Comparison of ENCODE assay signal across 26 cellular contexts in the genomic region with DNA sequence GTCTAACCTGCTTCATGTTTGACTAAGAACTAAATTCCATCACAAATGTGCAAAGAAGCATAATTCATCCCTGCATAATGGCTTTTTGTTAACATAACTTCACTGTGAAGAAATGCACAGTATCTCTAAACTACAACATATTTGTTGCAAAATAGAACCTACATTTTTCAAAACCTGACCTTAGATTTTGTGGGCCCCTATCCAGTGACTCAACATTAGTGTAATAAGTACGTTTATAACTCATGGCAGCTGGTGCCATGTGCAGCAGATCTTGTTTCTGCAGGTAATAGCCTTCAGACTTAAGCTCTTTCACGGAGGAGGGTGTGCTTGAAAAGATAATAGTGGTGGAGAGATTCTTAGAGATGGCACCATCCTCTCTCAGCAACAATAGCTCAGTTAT. TPM values are rescaled to one million over a fixed set of nuclear protein-coding genes. Genes with fewer than 3 reads are reported as not detected.
"Had no signal": no experiment of that assay in that cellular context is flagged by ENCODE, and none has a peak within 500 bp of the region (broad histone marks: within the 10 kb centered on the region; RNA-seq: fewer than 3 reads in every experiment).

No MANE protein-coding gene starts in this region.

- H3K4me1 ChIP-seq: ascending aorta had no signal

- H3K9me3 ChIP-seq: ascending aorta had no signal

- H3K4me3 Mint-ChIP-seq: activated B cell treated with CpG ODN at 0.5 μM for 24 hours; activated CD4-positive, alpha-beta T cell treated with anti-CD3 and anti-CD28 coated beads, Interleukin-2, amount 10 ng/mL, durations not matched to agents 24 days and 14 days; activated CD8-positive, alpha-beta memory T cell treated with anti-CD3 and anti-CD28 coated beads, Interleukin-2, amount 10 ng/mL, durations not matched to agents 7 days and 5 days; activated naive CD4-positive, alpha-beta T cell treated with anti-CD3 and anti-CD28 coated beads, Interleukin-2, amount 50 U/mL, for 24 hours; activated naive CD8-positive, alpha-beta T cell treated with anti-CD3 and anti-CD28 coated beads, Interleukin-2, amount 50 U/mL, for 24 hours; activated T-cell treated with anti-CD3 and anti-CD28 coated beads, Interleukin-2, amount 50 U/mL, for 24 hours; activated T-helper 1 cell treated with anti-CD3 and anti-CD28 coated beads, Interleukin-12 subunit alpha, Interleukin-12 subunit beta, Interleukin-2, Interleukin-4 antibody, amounts not matched to agents 30 ng/mL and 10 ng/mL and 1 ng/mL, durations not matched to agents 14 hours and 24 hours and 36 hours; brain; T-cell had no signal

- ATAC-seq: activated CD8-positive, alpha-beta memory T cell treated with anti-CD3 and anti-CD28 coated beads, Interleukin-2, amount 10 ng/mL, durations not matched to agents 7 days and 5 days; activated naive CD8-positive, alpha-beta T cell treated with anti-CD3 and anti-CD28 coated beads, Interleukin-2, amount 50 U/mL, for 24 hours; T-cell had no signal

- H3K4me3 ChIP-seq: ascending aorta had no signal

- H3K36me3 ChIP-seq: ascending aorta had no signal

- H3K27me3 ChIP-seq: ascending aorta had no signal

- DNase-seq: activated B cell treated with CpG ODN at 0.5 μM for 24 hours; activated CD4-positive, alpha-beta T cell treated with anti-CD3 and anti-CD28 coated beads for 1 hour; activated CD4-positive, alpha-beta T cell treated with anti-CD3 and anti-CD28 coated beads, Interleukin-2, amount 10 ng/mL, durations not matched to agents 24 days and 14 days; activated CD4-positive, alpha-beta T cell treated with anti-CD3 and anti-CD28 coated beads, Interleukin-2, amount 50 U/mL, for 48 hours; activated CD8-positive, alpha-beta memory T cell treated with anti-CD3 and anti-CD28 coated beads, Interleukin-2, amount 10 ng/mL, durations not matched to agents 7 days and 5 days; activated effector memory CD4-positive, alpha-beta T cell treated with Interleukin-2 at 50 U/mL for 16 hours; activated naive CD4-positive, alpha-beta T cell; activated naive CD8-positive, alpha-beta T cell treated with anti-CD3 and anti-CD28 coated beads, Interleukin-2, amount 50 U/mL, for 24 hours; activated T-cell treated with anti-CD3 and anti-CD28 coated beads, Interleukin-2, amount 50 U/mL, for 24 hours; amniotic stem cell; cerebellar nuclear complex; MM.1S; NCI-H1105; NCI-H1436; NCI-H1694 treated with DMSO at 0.1 percent for 48 hours; NCI-H2029 treated with DMSO at 0.1 percent for 48 hours; NCI-H526 treated with DMSO at 0.1 percent for 48 hours; SHP77 treated with DMSO at 0.1 percent for 48 hours; T-cell; T-helper 2 cell; T1000 had no signal

- H3K27me3 Mint-ChIP-seq: activated B cell treated with CpG ODN at 0.5 μM for 24 hours; activated CD4-positive, alpha-beta T cell treated with anti-CD3 and anti-CD28 coated beads, Interleukin-2, amount 10 ng/mL, durations not matched to agents 24 days and 14 days; activated CD8-positive, alpha-beta memory T cell treated with anti-CD3 and anti-CD28 coated beads, Interleukin-2, amount 10 ng/mL, durations not matched to agents 7 days and 5 days; activated naive CD4-positive, alpha-beta T cell treated with anti-CD3 and anti-CD28 coated beads, Interleukin-2, amount 50 U/mL, for 24 hours; activated naive CD8-positive, alpha-beta T cell treated with anti-CD3 and anti-CD28 coated beads, Interleukin-2, amount 50 U/mL, for 24 hours; activated T-cell treated with anti-CD3 and anti-CD28 coated beads, Interleukin-2, amount 50 U/mL, for 24 hours; brain; T-cell had no signal

- H3K36me3 Mint-ChIP-seq: activated CD8-positive, alpha-beta memory T cell treated with anti-CD3 and anti-CD28 coated beads, Interleukin-2, amount 10 ng/mL, durations not matched to agents 7 days and 5 days; activated naive CD4-positive, alpha-beta T cell treated with anti-CD3 and anti-CD28 coated beads, Interleukin-2, amount 50 U/mL, for 24 hours; brain; T-cell had no signal

- H3K9me3 Mint-ChIP-seq: activated B cell treated with CpG ODN at 0.5 μM for 24 hours; activated CD4-positive, alpha-beta T cell treated with anti-CD3 and anti-CD28 coated beads, Interleukin-2, amount 10 ng/mL, durations not matched to agents 24 days and 14 days; activated naive CD4-positive, alpha-beta T cell treated with anti-CD3 and anti-CD28 coated beads, Interleukin-2, amount 50 U/mL, for 24 hours; activated naive CD8-positive, alpha-beta T cell treated with anti-CD3 and anti-CD28 coated beads, Interleukin-2, amount 50 U/mL, for 24 hours; activated T-cell treated with anti-CD3 and anti-CD28 coated beads, Interleukin-2, amount 50 U/mL, for 24 hours; activated T-helper 1 cell treated with anti-CD3 and anti-CD28 coated beads, Interleukin-12 subunit alpha, Interleukin-12 subunit beta, Interleukin-2, Interleukin-4 antibody, amounts not matched to agents 30 ng/mL and 10 ng/mL and 1 ng/mL, durations not matched to agents 14 hours and 24 hours and 36 hours; brain; T-cell had no signal

- H3K4me1 Mint-ChIP-seq: activated B cell treated with CpG ODN at 0.5 μM for 24 hours; activated CD4-positive, alpha-beta T cell treated with anti-CD3 and anti-CD28 coated beads, Interleukin-2, amount 10 ng/mL, durations not matched to agents 24 days and 14 days; activated CD8-positive, alpha-beta memory T cell treated with anti-CD3 and anti-CD28 coated beads, Interleukin-2, amount 10 ng/mL, durations not matched to agents 7 days and 5 days; activated naive CD4-positive, alpha-beta T cell treated with anti-CD3 and anti-CD28 coated beads, Interleukin-2, amount 50 U/mL, for 24 hours; activated naive CD8-positive, alpha-beta T cell treated with anti-CD3 and anti-CD28 coated beads, Interleukin-2, amount 50 U/mL, for 24 hours; brain; T-cell had no signal

- H3K27ac ChIP-seq: ascending aorta had no signal

- H3K27ac Mint-ChIP-seq: activated B cell treated with CpG ODN at 0.5 μM for 24 hours; activated CD4-positive, alpha-beta T cell treated with anti-CD3 and anti-CD28 coated beads, Interleukin-2, amount 10 ng/mL, durations not matched to agents 24 days and 14 days; activated CD8-positive, alpha-beta memory T cell treated with anti-CD3 and anti-CD28 coated beads, Interleukin-2, amount 10 ng/mL, durations not matched to agents 7 days and 5 days; activated naive CD4-positive, alpha-beta T cell treated with anti-CD3 and anti-CD28 coated beads, Interleukin-2, amount 50 U/mL, for 24 hours; activated naive CD8-positive, alpha-beta T cell treated with anti-CD3 and anti-CD28 coated beads, Interleukin-2, amount 50 U/mL, for 24 hours; activated T-cell treated with anti-CD3 and anti-CD28 coated beads, Interleukin-2, amount 50 U/mL, for 24 hours; activated T-helper 1 cell treated with anti-CD3 and anti-CD28 coated beads, Interleukin-12 subunit alpha, Interleukin-12 subunit beta, Interleukin-2, Interleukin-4 antibody, amounts not matched to agents 30 ng/mL and 10 ng/mL and 1 ng/mL, durations not matched to agents 14 hours and 24 hours and 36 hours; brain; T-cell had no signal

RNA-seq across cellular contexts. Expression of gene VWC2L, which starts 28.6 kb away (rescaled TPM):
- total RNA-seq: activated B cell treated with CpG ODN at 0.5 μM for 24 hours; activated CD4-positive, alpha-beta T cell treated with anti-CD3 and anti-CD28 coated beads, Interleukin-2, amount 10 ng/mL, durations not matched to agents 24 days and 14 days; activated CD8-positive, alpha-beta memory T cell treated with anti-CD3 and anti-CD28 coated beads, Interleukin-2, amount 10 ng/mL, durations not matched to agents 7 days and 5 days; activated T-helper 1 cell treated with anti-CD3 and anti-CD28 coated beads, Interleukin-12 subunit alpha, Interleukin-12 subunit beta, Interleukin-2, Interleukin-4 antibody, amounts not matched to agents 30 ng/mL and 10 ng/mL and 1 ng/mL, durations not matched to agents 14 hours and 24 hours and 36 hours; ascending aorta; SK-MEL-5; T-cell had no signal
